Comparison of ENCODE assay signal across 19 cellular contexts in the genomic region with DNA sequence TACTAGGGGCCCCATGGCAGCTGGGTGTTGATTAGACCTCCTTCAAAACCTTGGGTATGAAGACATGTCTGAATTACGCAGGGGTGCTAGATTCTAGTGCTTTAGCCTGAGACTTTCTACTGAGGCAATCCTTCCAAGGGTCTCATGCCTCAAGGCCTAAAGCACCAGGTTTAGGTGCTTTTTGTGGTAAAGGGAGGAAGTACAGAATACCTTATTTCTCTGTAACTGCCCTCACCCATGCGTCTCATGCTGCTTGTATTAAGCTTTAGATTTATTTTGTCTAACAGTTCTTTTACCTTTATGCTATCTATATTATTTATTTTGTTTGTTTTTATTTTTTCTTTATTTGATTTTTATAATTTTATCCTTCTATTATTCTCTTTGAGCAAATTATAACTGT.
"Had no signal": no experiment of that assay in that cellular context is flagged by ENCODE, and none has a peak within 500 bp of the region (broad histone marks: within the 10 kb centered on the region; RNA-seq: fewer than 3 reads in every experiment).

No MANE protein-coding gene starts in this region.

- H3K4me3 Mint-ChIP-seq: activated CD4-positive, alpha-beta T cell treated with anti-CD3 and anti-CD28 coated beads for 36 hours; activated T-cell treated with anti-CD3 and anti-CD28 coated beads, Interleukin-2, amount 50 U/mL, for 24 hours; activated T-helper 17 cell treated with anti-CD3 and anti-CD28 coated beads, Interleukin-2, amount 50 U/mL, for 72 hours; central memory CD8-positive, alpha-beta T cell; naive thymus-derived CD4-positive, alpha-beta T cell; neural progenitor cell; stimulated activated naive CD8-positive, alpha-beta T cell treated with anti-CD3 and anti-CD28 coated beads, Interleukin-15, Interleukin-2, amounts not matched to agents 100 ng/mL and 50 ng/mL, for 24 hours had no signal

- H3K4me1 ChIP-seq: breast epithelium, lower lobe of right lung, neural progenitor cell, transverse colon had no signal

- H3K4me2 ChIP-seq: neural progenitor cell had no signal

- H3K27ac ChIP-seq: lower lobe of right lung, neural progenitor cell had no signal

- H3K27me3 ChIP-seq: breast epithelium, heart right ventricle, neural progenitor cell, transverse colon had no signal

- ATAC-seq: activated CD4-positive, alpha-beta T cell treated with anti-CD3 and anti-CD28 coated beads for 36 hours; activated naive CD4-positive, alpha-beta T cell treated with anti-CD3 and anti-CD28 coated beads, Interleukin-2, amount 50 U/mL, for 72 hours; activated T-helper 17 cell treated with anti-CD3 and anti-CD28 coated beads, Interleukin-2, amount 50 U/mL, for 72 hours; lower lobe of right lung; naive thymus-derived CD4-positive, alpha-beta T cell had no signal

- H3K4me1 Mint-ChIP-seq: activated CD4-positive, alpha-beta T cell treated with anti-CD3 and anti-CD28 coated beads for 36 hours; activated T-helper 17 cell treated with anti-CD3 and anti-CD28 coated beads, Interleukin-2, amount 50 U/mL, for 72 hours; central memory CD8-positive, alpha-beta T cell; neural progenitor cell had no signal

- H3K27me3 Mint-ChIP-seq: activated CD4-positive, alpha-beta T cell treated with anti-CD3 and anti-CD28 coated beads for 36 hours; activated T-cell treated with anti-CD3 and anti-CD28 coated beads, Interleukin-2, amount 50 U/mL, for 24 hours; central memory CD8-positive, alpha-beta T cell; progenitor cell of endocrine pancreas; stimulated activated naive CD8-positive, alpha-beta T cell treated with anti-CD3 and anti-CD28 coated beads, Interleukin-15, Interleukin-2, amounts not matched to agents 100 ng/mL and 50 ng/mL, for 24 hours had no signal

- H3K9me3 ChIP-seq: breast epithelium, lower lobe of right lung, transverse colon had no signal

- H3K4me3 ChIP-seq: breast epithelium, heart right ventricle, lower lobe of right lung, neural progenitor cell, transverse colon had no signal

- H3K9me3 Mint-ChIP-seq: activated T-cell treated with anti-CD3 and anti-CD28 coated beads, Interleukin-2, amount 50 U/mL, for 24 hours; activated T-helper 17 cell treated with anti-CD3 and anti-CD28 coated beads, Interleukin-2, amount 50 U/mL, for 72 hours; neural progenitor cell had no signal

- H3K27ac Mint-ChIP-seq: activated CD4-positive, alpha-beta T cell treated with anti-CD3 and anti-CD28 coated beads for 36 hours; activated naive CD4-positive, alpha-beta T cell treated with anti-CD3 and anti-CD28 coated beads, Interleukin-2, amount 50 U/mL, for 72 hours; activated T-cell treated with anti-CD3 and anti-CD28 coated beads, Interleukin-2, amount 50 U/mL, for 24 hours; activated T-helper 17 cell treated with anti-CD3 and anti-CD28 coated beads, Interleukin-2, amount 50 U/mL, for 72 hours; neural progenitor cell; progenitor cell of endocrine pancreas; stimulated activated naive CD8-positive, alpha-beta T cell treated with anti-CD3 and anti-CD28 coated beads, Interleukin-15, Interleukin-2, amounts not matched to agents 100 ng/mL and 50 ng/mL, for 24 hours had no signal

- H3K36me3 Mint-ChIP-seq: neural progenitor cell had no signal

- DNase-seq: activated CD4-positive, alpha-beta T cell treated with anti-CD3 and anti-CD28 coated beads for 36 hours; activated CD4-positive, alpha-beta T cell treated with anti-CD3 and anti-CD28 coated beads, Interleukin-2, amount 50 U/mL, for 4 hours; activated CD8-positive, alpha-beta memory T cell treated with anti-CD3 and anti-CD28 coated beads for 24 hours; activated CD8-positive, alpha-beta memory T cell treated with anti-CD3 and anti-CD28 coated beads, Interleukin-2, amount 50 U/mL, for 4 hours; activated T-cell treated with anti-CD3 and anti-CD28 coated beads, Interleukin-2, amount 50 U/mL, for 24 hours; heart right ventricle; kidney; lower lobe of right lung; naive thymus-derived CD4-positive, alpha-beta T cell; stimulated activated CD4-positive, alpha-beta T cell treated with anti-CD3 and anti-CD28 coated beads, Interleukin-4, amount 100 ng/mL, for 24 hours; T-helper 1 cell; transverse colon had no signal

- H3K36me3 ChIP-seq: breast epithelium, heart right ventricle, lower lobe of right lung, neural progenitor cell, transverse colon had no signal
